In the genomic region with DNA sequence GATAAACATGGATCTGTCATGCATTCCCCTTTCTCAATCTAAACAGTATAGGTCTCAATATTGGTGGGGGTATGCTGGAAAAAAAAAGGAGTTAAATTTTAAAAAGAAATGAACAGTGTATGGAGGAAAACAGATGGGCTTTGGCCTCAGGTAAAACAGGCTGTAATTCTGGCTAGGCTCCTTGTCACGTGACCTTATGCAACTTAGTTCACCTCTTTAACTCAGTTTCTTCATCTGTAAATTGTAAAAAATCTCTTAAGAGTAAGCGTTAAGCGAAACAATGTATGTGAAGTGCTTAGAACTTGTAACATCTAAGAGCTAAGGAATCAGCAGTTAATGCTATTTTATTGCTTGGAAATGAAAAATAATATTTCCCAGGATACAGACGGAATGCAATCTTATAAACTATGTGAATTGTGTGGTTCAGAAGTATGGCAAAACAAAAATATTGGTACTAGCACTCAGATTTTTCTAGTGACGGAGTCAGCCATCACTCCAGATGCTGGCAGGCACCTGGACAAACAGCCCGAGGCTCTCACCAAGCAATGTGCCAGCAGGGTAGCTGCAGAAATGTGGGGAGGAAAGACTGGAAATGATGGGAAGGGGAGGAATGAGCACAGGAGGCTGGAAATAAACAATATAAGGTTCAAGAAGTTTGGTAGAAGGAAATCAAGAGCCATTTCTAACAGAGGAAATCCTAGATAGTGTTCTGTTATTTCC, we compare ENCODE assay signal across 17 cellular contexts.
DNase-seq lines count a peak whose midpoint lies in the region; ATAC-seq, FAIRE-seq and TF ChIP-seq lines count a peak whose summit lies in the region.
"Had no signal": no experiment of that assay in that cellular context is flagged by ENCODE, and none has a peak within 500 bp of the region (broad histone marks: within the 10 kb centered on the region; RNA-seq: fewer than 3 reads in every experiment).

No MANE protein-coding gene starts in this region.

- H3K27me3 ChIP-seq in GM23338 (ENCODE audit: insufficient read depth) (no peaks in the 10 kb centered on the region), K562 (ENCODE audit: control insufficient read depth in 2 of 2, insufficient read depth in 2 of 2, low read length in 2 of 2) (no peaks in the 10 kb centered on the region), pancreas (no peaks in the 10 kb centered on the region)

- H2AFZ ChIP-seq in GM23338 (no peak overlapping the region), K562 (ENCODE audit: low read depth, low read length) (no peak overlapping the region)

- BruUV-seq in K562 (replicated peaks; lab: Mats Ljungman, UMichigan), result no TSS peak

- H3K4me2 ChIP-seq in GM23338 (peak overlapping the region; percentile 12; the same call in 1 of the 2 replicates), K562 (ENCODE audit: insufficient read depth, low read length) (no peak overlapping the region)

- H3K4me1 ChIP-seq in GM23338 (ENCODE audit: insufficient read depth) (peaks cover 12% of the 10 kb centered on the region), K562 (replicated peaks in 1 of 2; ENCODE audit: control insufficient read depth in 2 of 2, insufficient read depth in 2 of 2, low read length in 2 of 2) (no peaks in the 10 kb centered on the region), pancreas (peaks cover 0 to 3% (median 0%) of the 10 kb centered on the region in 3 donors)

- POLR2A ChIA-PET in K562 (lab: Yijun Ruan, JAX), result no interaction called here

- H3K4me1 Mint-ChIP-seq in GM23338, result peaks cover 27% of the 10 kb centered on the region
- H3K4me1 Mint-ChIP-seq: B cell had no signal

- no peak overlapping the region for H3K27ac ChIP-seq in GM23338 (ENCODE audit: low read depth)
- H3K27ac ChIP-seq in K562 (ENCODE audit: extremely low read depth, low read depth, low read length), result no peak overlapping the region
- H3K27ac ChIP-seq in pancreas, result peak overlapping the region in 1 of 4 donors; percentile 33

- H4K20me1 ChIP-seq in GM23338 (replicated peaks; ENCODE audit: insufficient read depth) (no peaks in the 10 kb centered on the region), K562 (replicated peaks; ENCODE audit: control insufficient read depth, insufficient read depth, low read length) (no peaks in the 10 kb centered on the region)

- H3K9me3 ChIP-seq in K562 (replicated peaks; ENCODE audit: control insufficient read depth, insufficient read depth, low read depth, low read length) (no peaks in the 10 kb centered on the region), pancreas (no peaks in the 10 kb centered on the region)

- peaks cover 4% of the 10 kb centered on the region; the same call in 1 of the 2 replicates for H3K9me2 ChIP-seq in GM23338 (ENCODE audit: insufficient read depth)

- no peaks in the 10 kb centered on the region for H3K9me1 ChIP-seq in K562 (ENCODE audit: control insufficient read depth, insufficient read depth, low read length)

- no peak overlapping the region for H3K9ac ChIP-seq in K562 (ENCODE audit: insufficient read depth in 1 of 2, low read depth in 2 of 2, low read length in 2 of 2)

- no peaks in the 10 kb centered on the region for H3F3A ChIP-seq in GM23338 (replicated peaks; ENCODE audit: low read depth)

- no peak for TF ChIP-seq RAD21 in K562 (CRISPR knock-in tag; conservative IDR thresholded peaks at IDR 0.05 in 1 of 2, IDR thresholded peaks at IDR 0.05 in 1 of 2)

- no peak overlapping the region; the same call in 2 of the 3 replicates for H3K4me3 Mint-ChIP-seq in GM23338
- H3K4me3 Mint-ChIP-seq: B cell; CD4-positive, alpha-beta memory T cell had no signal

- no peak for FAIRE-seq in K562 (lab: Jason Lieb, UNC)
- FAIRE-seq in pancreas (lab: Jason Lieb, UNC), result no peak
- FAIRE-seq: G401.6, GM12892, GM19239 had no signal

- no peaks in the 10 kb centered on the region for H3K36me3 Mint-ChIP-seq in GM23338 (ENCODE audit: low read depth)
- H3K36me3 Mint-ChIP-seq: CD4-positive, alpha-beta memory T cell had no signal

- no peak for DNase-seq in GM23338 (ENCODE audit: low spot score)
- peak; percentile 23 for DNase-seq in NCI-H345 (lab: John Stamatoyannopoulos, UW)
- DNase-seq in K562 (ENCODE audit: extremely low read depth in 1 of 4, low spot score in 3 of 4), result no peak
- peak in 4 of 6 donors; percentile 36 to 40 (median 37) for DNase-seq in pancreas
- no peak for DNase-seq in T1000 (lab: John Stamatoyannopoulos, UW)
- DNase-seq: ACHN; CD4-positive, alpha-beta memory T cell; DMS79 treated with DMSO at 0.1 percent for 48 hours; IMR-90; MV-4-11; NCI-H1436 treated with DMSO at 0.1 percent for 48 hours had no signal

- TF ChIP-seq CTCF in GM23338 (conservative IDR thresholded peaks at IDR 0.05; ENCODE audit: low read depth in 2 of 2) (no peak), K562 (IDR thresholded peaks at IDR 0.05 in 2 of 3, conservative IDR thresholded peaks at IDR 0.05 in 1 of 3; ENCODE audit: insufficient read depth in 2 of 3, low read depth in 1 of 3, low read length in 3 of 3) (no peak), pancreas (IDR thresholded peaks at IDR 0.05) (no peak)

- intact Hi-C loops in K562 (cut with micrococcal nuclease), result no loop called here
- intact Hi-C loops in pancreas (cut with DNase I), result no loop called here

- in situ Hi-C loops in K562 (cut with MboI), result no loop called here

- H3K27me3 Mint-ChIP-seq in GM23338 (ENCODE audit: insufficient read depth, low read depth, poor library complexity), result peaks cover 3% of the 10 kb centered on the region

- peak overlapping the region; percentile 80; the same call in 1 of the 2 replicates for H3K27ac Mint-ChIP-seq in GM23338
- H3K27ac Mint-ChIP-seq: B cell; CD4-positive, alpha-beta memory T cell had no signal

- no peak overlapping the region for H3K4me3 ChIP-seq in GM23338
- no peak overlapping the region for H3K4me3 ChIP-seq in K562
- no peak overlapping the region for H3K4me3 ChIP-seq in pancreas

- H3K9me3 Mint-ChIP-seq in GM23338, result no peaks in the 10 kb centered on the region
- H3K9me3 Mint-ChIP-seq: CD4-positive, alpha-beta memory T cell had no signal

- no peak for TF ChIP-seq EP300 in K562 (IDR thresholded peaks at IDR 0.05; ENCODE audit: low read length)

- CTCF ChIA-PET in K562 (lab: Yijun Ruan, JAX; ENCODE audit: low intra/inter-chr PET ratio), result no interaction called here

- H3K36me3 ChIP-seq in GM23338 (ENCODE audit: insufficient read depth) (no peaks in the 10 kb centered on the region), K562 (ENCODE audit: control insufficient read depth, insufficient read depth, low read length) (no peaks in the 10 kb centered on the region), pancreas (no peaks in the 10 kb centered on the region)

- ATAC-seq in GM23338 (peak; percentile 26; the same call in 1 of the 3 replicates), K562 (no peak), pancreas (peak; percentile 69 to 88 (median 78)), GM21619 (IDR thresholded peaks at IDR 0.05; ENCODE audit: unreplicated experiment) (no peak), HG03135 (IDR thresholded peaks at IDR 0.05; ENCODE audit: unreplicated experiment) (no peak)

- 1% methylated on average over 6 of the region's 6 CpGs for WGBS in K562 (ENCODE audit: insufficient coverage, low coverage, missing lambda C conversion rate)
- 60 to 71% methylated on average over 6 of the region's 6 CpGs for WGBS in pancreas, 2 donors

- H3K79me2 ChIP-seq in GM23338 (replicated peaks; ENCODE audit: insufficient read depth) (no peaks in the 10 kb centered on the region), K562 (ENCODE audit: control insufficient read depth, insufficient read depth, low read length) (no peaks in the 10 kb centered on the region)

- no peak for TF ChIP-seq POLR2A in K562 (conservative IDR thresholded peaks at IDR 0.05)

TF ChIP-seq in GM23338, 12 proteins besides CTCF, POLR2A, EP300 and RAD21 (continues in another document):
- no peak for TF ChIP-seq ETS1 (IDR thresholded peaks at IDR 0.05)
- TF ChIP-seq ZNF114 (CRISPR knock-in tag; IDR thresholded peaks at IDR 0.05), result no peak
- TF ChIP-seq EZH2 (IDR thresholded peaks at IDR 0.05; ENCODE audit: low read depth, unreplicated experiment), result no peak

TF ChIP-seq in K562, 482 proteins besides CTCF, POLR2A, EP300 and RAD21 (continues in another document):
- TF ChIP-seq PYGO2 (tag; IDR thresholded peaks at IDR 0.05) (no peak), ZKSCAN3 (CRISPR knock-in tag; IDR thresholded peaks at IDR 0.05) (no peak), TFE3 (CRISPR knock-in tag; IDR thresholded peaks at IDR 0.05) (peak; percentile 85), DIDO1 (tag; IDR thresholded peaks at IDR 0.05; ENCODE audit: low read depth) (no peak), SREBF1 (IDR thresholded peaks at IDR 0.05; ENCODE audit: borderline replicate concordance, low read depth, low read length) (no peak), ZNF780A (CRISPR knock-in tag; IDR thresholded peaks at IDR 0.05) (no peak), ILK (tag; IDR thresholded peaks at IDR 0.05; ENCODE audit: borderline replicate concordance, low read depth) (no peak)

Comparison
In these comparisons a context has a peak if more than half of its experiments do, and no peak if none do; other contexts are left out.
1. ATAC-seq: peak in GM23338 (single experiment) and pancreas (4 of 4); none in K562 (single experiment), GM21619 (single experiment) and HG03135 (single experiment).
2. DNase-seq: peak in NCI-H345 (single experiment) and pancreas (4 of 6); none in GM23338 (single experiment), K562 (0 of 4) and T1000 (single experiment).